In genomic region chr2:160649698-160650097, GRCh38 we compare ENCODE assay signal across 30 cellular contexts.
"Had no signal": no experiment of that assay in that cellular context is flagged by ENCODE, and none has a peak within 500 bp of the region (broad histone marks: within the 10 kb centered on the region; RNA-seq: fewer than 3 reads in every experiment).

No MANE protein-coding gene starts in this region.

- H3K27ac ChIP-seq: adrenal gland, body of pancreas, cardiac muscle cell, coronary artery, esophagus squamous epithelium, left ventricle myocardium inferior, right lobe of liver, testis, upper lobe of left lung had no signal

- H3K27me3 Mint-ChIP-seq: activated CD8-positive, alpha-beta T cell treated with anti-CD3 and anti-CD28 coated beads for 36 hours; activated naive CD4-positive, alpha-beta T cell treated with anti-CD3 and anti-CD28 coated beads, Interleukin-2, amount 50 U/mL, for 24 hours had no signal

- DNase-seq: activated CD4-positive, alpha-beta T cell treated with anti-CD3 and anti-CD28 coated beads, Interleukin-2, amount 50 U/mL, for 1 hour; activated CD4-positive, CD25-positive, alpha-beta regulatory T cell treated with anti-CD3 and anti-CD28 coated beads, Interleukin-2, amount 50 U/mL, for 72 hours; activated CD8-positive, alpha-beta T cell treated with anti-CD3 and anti-CD28 coated beads for 36 hours; activated T-cell treated with anti-CD3 and anti-CD28 coated beads, Interleukin-2, amount 50 U/mL, for 48 hours; adrenal gland; aorta; body of pancreas; esophagus squamous epithelium; foreskin melanocyte; heart right ventricle; left ventricle myocardium inferior; mesendoderm; mucosa of descending colon; stimulated activated CD4-positive, alpha-beta T cell treated with anti-CD3 and anti-CD28 coated beads, Interleukin-12 subunit alpha, Interleukin-12 subunit beta, amount 100 ng/mL, for 4 hours; stimulated activated CD4-positive, alpha-beta T cell treated with anti-CD3 and anti-CD28 coated beads, Interleukin-4, amount 100 ng/mL, for 1 hour; stimulated activated naive CD8-positive, alpha-beta T cell treated with anti-CD3 and anti-CD28 coated beads, Interleukin-15, Interleukin-2, amounts not matched to agents 100 U/mL and 50 U/mL, for 24 hours; SW 1271; T-helper 2 cell; testis had no signal

- H3K27ac Mint-ChIP-seq: activated CD8-positive, alpha-beta T cell treated with anti-CD3 and anti-CD28 coated beads for 36 hours; activated T-helper 2 cell treated with anti-CD3 and anti-CD28 coated beads, Interferon-gamma antibody, Interleukin-2, Interleukin-4, amounts not matched to agents 10 μg/mL and 5 μg/mL and 100 μg/mL, durations not matched to agents 14 hours and 24 hours and 36 hours; natural killer cell treated with Interleukin-12 subunit alpha and Interleukin-12 subunit beta and Interleukin-15 and Interleukin-18, amount 100 ng/mL, for 72 hours; progenitor cell of endocrine pancreas had no signal

- ATAC-seq: activated CD8-positive, alpha-beta T cell treated with anti-CD3 and anti-CD28 coated beads for 36 hours; body of pancreas; natural killer cell treated with Interleukin-12 subunit alpha and Interleukin-12 subunit beta and Interleukin-15 and Interleukin-18, amount 100 ng/mL, for 72 hours; stimulated activated naive CD8-positive, alpha-beta T cell treated with anti-CD3 and anti-CD28 coated beads, Interleukin-15, Interleukin-2, amounts not matched to agents 100 U/mL and 50 U/mL, for 24 hours had no signal

- H3K4me1 ChIP-seq: right lobe of liver, testis had no signal

- H3K27me3 ChIP-seq: adrenal gland, body of pancreas, cardiac muscle cell, esophagus squamous epithelium, heart right ventricle, neutrophil, right lobe of liver, testis, upper lobe of left lung had no signal

- H3K36me3 Mint-ChIP-seq: activated naive CD4-positive, alpha-beta T cell treated with anti-CD3 and anti-CD28 coated beads, Interleukin-2, amount 50 U/mL, for 24 hours; natural killer cell treated with Interleukin-12 subunit alpha and Interleukin-12 subunit beta and Interleukin-15 and Interleukin-18, amount 100 ng/mL, for 72 hours had no signal

- FAIRE-seq: islet of Langerhans had no signal

- H3K4me3 Mint-ChIP-seq: activated CD8-positive, alpha-beta T cell treated with anti-CD3 and anti-CD28 coated beads for 36 hours; activated naive CD4-positive, alpha-beta T cell treated with anti-CD3 and anti-CD28 coated beads, Interleukin-2, amount 50 U/mL, for 24 hours; natural killer cell treated with Interleukin-12 subunit alpha and Interleukin-12 subunit beta and Interleukin-15 and Interleukin-18, amount 100 ng/mL, for 72 hours had no signal

- H3K4me3 ChIP-seq: adrenal gland, body of pancreas, cardiac muscle cell, coronary artery, esophagus squamous epithelium, heart right ventricle, left ventricle myocardium inferior, lung, mucosa of descending colon, right lobe of liver, upper lobe of left lung had no signal

- H3K9me3 ChIP-seq: adrenal gland, body of pancreas, esophagus squamous epithelium, heart right ventricle, left ventricle myocardium inferior, mucosa of descending colon, neutrophil, right lobe of liver, testis, upper lobe of left lung had no signal

- H3K36me3 ChIP-seq: adrenal gland, cardiac muscle cell, esophagus squamous epithelium, heart right ventricle, left ventricle myocardium inferior, neutrophil, right lobe of liver, upper lobe of left lung had no signal

- H3K9me3 Mint-ChIP-seq: activated CD8-positive, alpha-beta T cell treated with anti-CD3 and anti-CD28 coated beads for 36 hours; activated naive CD4-positive, alpha-beta T cell treated with anti-CD3 and anti-CD28 coated beads, Interleukin-2, amount 50 U/mL, for 24 hours; activated T-helper 2 cell treated with anti-CD3 and anti-CD28 coated beads, Interferon-gamma antibody, Interleukin-2, Interleukin-4, amounts not matched to agents 10 μg/mL and 5 μg/mL and 100 μg/mL, durations not matched to agents 14 hours and 24 hours and 36 hours; natural killer cell treated with Interleukin-12 subunit alpha and Interleukin-12 subunit beta and Interleukin-15 and Interleukin-18, amount 100 ng/mL, for 72 hours had no signal
